20 cellular contexts compared by ENCODE assay signal in genomic region chr3:59411176-59411575, GRCh38.
"Had no signal": no experiment of that assay in that cellular context is flagged by ENCODE, and none has a peak within 500 bp of the region (broad histone marks: within the 10 kb centered on the region; RNA-seq: fewer than 3 reads in every experiment).

No MANE protein-coding gene starts in this region.

- H3K27ac ChIP-seq: left ventricle myocardium inferior, prostate gland, right atrium auricular region, spleen, testis, uterus had no signal

- H3K4me3 ChIP-seq: left ventricle myocardium inferior, prostate gland, right atrium auricular region, spleen, testis, uterus had no signal

- H3K36me3 ChIP-seq: left ventricle myocardium inferior, prostate gland, right atrium auricular region, spleen, uterus had no signal

- H3K9me3 ChIP-seq: left ventricle myocardium inferior, prostate gland, right atrium auricular region, spleen, testis, uterus had no signal

- H3K27me3 ChIP-seq: right atrium auricular region, spleen, testis, uterus had no signal

- H3K4me1 ChIP-seq: left ventricle myocardium inferior, prostate gland, right atrium auricular region, spleen, testis, uterus had no signal

- DNase-seq: activated CD4-positive, alpha-beta memory T cell treated with anti-CD3 and anti-CD28 coated beads, Interleukin-2, amount 10 ng/mL, durations not matched to agents 7 days and 5 days; activated CD4-positive, alpha-beta T cell treated with anti-CD3 and anti-CD28 coated beads for 4 hours; activated CD4-positive, CD25-positive, alpha-beta regulatory T cell; activated gamma-delta T cell; activated naive CD4-positive, alpha-beta T cell treated with anti-CD3 and anti-CD28 coated beads, Interleukin-2, amount 50 U/mL, for 16 hours; activated naive CD8-positive, alpha-beta T cell treated with anti-CD3 and anti-CD28 coated beads, Interleukin-2, amount 50 U/mL, for 24 hours; activated T-cell treated with anti-CD3 and anti-CD28 coated beads for 4 hours; effector CD4-positive, alpha-beta T cell; erythroblast; foreskin fibroblast; left ventricle myocardium inferior; midbrain; spleen; stimulated activated CD4-positive, alpha-beta T cell treated with anti-CD3 and anti-CD28 coated beads, Interleukin-4, amount 100 ng/mL, for 1 hour; testis; trophoblast cell; uterus had no signal

- H3K4me3 Mint-ChIP-seq: activated CD4-positive, alpha-beta memory T cell treated with anti-CD3 and anti-CD28 coated beads, Interleukin-2, amount 10 ng/mL, durations not matched to agents 7 days and 5 days; activated naive CD8-positive, alpha-beta T cell treated with anti-CD3 and anti-CD28 coated beads, Interleukin-2, amount 50 U/mL, for 24 hours; natural killer cell treated with Interleukin-12 subunit alpha and Interleukin-12 subunit beta and Interleukin-15 and Interleukin-18, amount 100 ng/mL, for 72 hours had no signal

- H3K9me3 Mint-ChIP-seq: natural killer cell treated with Interleukin-12 subunit alpha and Interleukin-12 subunit beta and Interleukin-15 and Interleukin-18, amount 100 ng/mL, for 72 hours had no signal

- H3K27me3 Mint-ChIP-seq: activated CD4-positive, alpha-beta memory T cell treated with anti-CD3 and anti-CD28 coated beads, Interleukin-2, amount 10 ng/mL, durations not matched to agents 7 days and 5 days had no signal

- H3K36me3 Mint-ChIP-seq: natural killer cell treated with Interleukin-12 subunit alpha and Interleukin-12 subunit beta and Interleukin-15 and Interleukin-18, amount 100 ng/mL, for 72 hours had no signal

- H3K27ac Mint-ChIP-seq: activated CD4-positive, alpha-beta memory T cell treated with anti-CD3 and anti-CD28 coated beads, Interleukin-2, amount 10 ng/mL, durations not matched to agents 7 days and 5 days; activated naive CD8-positive, alpha-beta T cell treated with anti-CD3 and anti-CD28 coated beads, Interleukin-2, amount 50 U/mL, for 24 hours; natural killer cell treated with Interleukin-12 subunit alpha and Interleukin-12 subunit beta and Interleukin-15 and Interleukin-18, amount 100 ng/mL, for 72 hours had no signal

- ATAC-seq: activated naive CD8-positive, alpha-beta T cell treated with anti-CD3 and anti-CD28 coated beads, Interleukin-2, amount 50 U/mL, for 24 hours; natural killer cell treated with Interleukin-12 subunit alpha and Interleukin-12 subunit beta and Interleukin-15 and Interleukin-18, amount 100 ng/mL, for 72 hours had no signal
